ENCODE assay signal across 31 cellular contexts in the genomic region with DNA sequence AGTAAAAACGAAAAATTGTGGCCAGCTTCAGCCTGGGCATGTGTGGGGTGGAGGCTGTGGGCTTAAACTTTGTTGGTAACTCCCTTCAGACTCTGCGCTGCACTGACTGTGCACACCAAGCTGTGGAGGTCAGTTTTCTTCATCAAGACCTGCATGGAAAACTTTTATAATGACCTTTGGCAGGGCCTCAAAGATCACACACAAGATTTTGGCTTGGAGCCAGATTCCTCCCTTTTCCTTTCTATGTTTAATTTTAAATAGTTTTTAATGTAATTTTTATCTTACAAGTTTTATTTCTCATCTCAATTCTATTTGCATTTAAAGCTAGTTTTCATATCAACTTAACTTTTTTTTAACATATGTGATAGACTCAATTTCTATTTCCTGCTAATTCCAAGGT.
"Had no signal": no experiment of that assay in that cellular context is flagged by ENCODE, and none has a peak within 500 bp of the region (broad histone marks: within the 10 kb centered on the region; RNA-seq: fewer than 3 reads in every experiment).

No MANE protein-coding gene starts in this region.

- H3K4me1 ChIP-seq: gastrocnemius medialis, pancreas, prostate gland had no signal

- H3K36me3 ChIP-seq: gastrocnemius medialis, pancreas, prostate gland, thoracic aorta had no signal

- H3K27ac ChIP-seq: gastrocnemius medialis, pancreas, prostate gland, skin epidermis, thoracic aorta had no signal

- ATAC-seq: activated CD8-positive, alpha-beta memory T cell treated with anti-CD3 and anti-CD28 coated beads, Interleukin-2, amount 10 ng/mL, durations not matched to agents 7 days and 5 days; activated CD8-positive, alpha-beta T cell treated with anti-CD3 and anti-CD28 coated beads, Interleukin-2, amount 10 ng/mL, durations not matched to agents 7 days and 5 days; gastrocnemius medialis; left ventricle myocardium superior; naive thymus-derived CD8-positive, alpha-beta T cell; pancreas; sciatic nerve; stimulated activated effector memory CD8-positive, alpha-beta T cell treated with anti-CD3 and anti-CD28 coated beads, Interleukin-12 subunit alpha, Interleukin-12 subunit beta, amount 100 ng/mL, for 72 hours had no signal

- H3K27me3 ChIP-seq: gastrocnemius medialis, pancreas had no signal

- H3K27me3 Mint-ChIP-seq: activated B cell treated with CpG ODN at 0.5 μM for 24 hours; activated CD8-positive, alpha-beta memory T cell treated with anti-CD3 and anti-CD28 coated beads, Interleukin-2, amount 10 ng/mL, durations not matched to agents 7 days and 5 days; activated naive CD8-positive, alpha-beta T cell; central memory CD8-positive, alpha-beta T cell; dendritic cell treated with granulocyte-macrophage colony-stimulating factor and Interleukin-4, amounts not matched to agents 40 ng/mL and 50 ng/mL, for 4 days; naive thymus-derived CD8-positive, alpha-beta T cell; stimulated activated naive CD8-positive, alpha-beta T cell treated with anti-CD3 and anti-CD28 coated beads, Interleukin-15, Interleukin-2, amounts not matched to agents 100 ng/mL and 50 ng/mL, for 24 hours had no signal

- H3K4me1 Mint-ChIP-seq: activated B cell treated with CpG ODN at 0.5 μM for 24 hours; activated CD8-positive, alpha-beta memory T cell treated with anti-CD3 and anti-CD28 coated beads, Interleukin-2, amount 10 ng/mL, durations not matched to agents 7 days and 5 days; central memory CD8-positive, alpha-beta T cell; naive thymus-derived CD8-positive, alpha-beta T cell; neural crest cell; stimulated activated effector memory CD8-positive, alpha-beta T cell treated with anti-CD3 and anti-CD28 coated beads, Interleukin-12 subunit alpha, Interleukin-12 subunit beta, amount 100 ng/mL, for 72 hours had no signal

- H3K36me3 Mint-ChIP-seq: activated CD8-positive, alpha-beta memory T cell treated with anti-CD3 and anti-CD28 coated beads, Interleukin-2, amount 10 ng/mL, durations not matched to agents 7 days and 5 days; activated naive CD8-positive, alpha-beta T cell; naive thymus-derived CD8-positive, alpha-beta T cell; stimulated activated effector memory CD8-positive, alpha-beta T cell treated with anti-CD3 and anti-CD28 coated beads, Interleukin-12 subunit alpha, Interleukin-12 subunit beta, amount 100 ng/mL, for 72 hours had no signal

- H3K27ac Mint-ChIP-seq: activated B cell treated with CpG ODN at 0.5 μM for 24 hours; activated CD8-positive, alpha-beta memory T cell treated with anti-CD3 and anti-CD28 coated beads, Interleukin-2, amount 10 ng/mL, durations not matched to agents 7 days and 5 days; activated CD8-positive, alpha-beta T cell treated with anti-CD3 and anti-CD28 coated beads, Interleukin-2, amount 10 ng/mL, durations not matched to agents 7 days and 5 days; activated naive CD8-positive, alpha-beta T cell; dendritic cell treated with granulocyte-macrophage colony-stimulating factor and Interleukin-4, amounts not matched to agents 40 ng/mL and 50 ng/mL, for 4 days; naive thymus-derived CD8-positive, alpha-beta T cell; stimulated activated effector memory CD8-positive, alpha-beta T cell treated with anti-CD3 and anti-CD28 coated beads, Interleukin-12 subunit alpha, Interleukin-12 subunit beta, amount 100 ng/mL, for 72 hours; stimulated activated naive CD8-positive, alpha-beta T cell treated with anti-CD3 and anti-CD28 coated beads, Interleukin-15, Interleukin-2, amounts not matched to agents 100 ng/mL and 50 ng/mL, for 24 hours; T-helper 2 cell treated with Interferon-gamma antibody and Interleukin-4, amounts not matched to agents 5 μg/mL and 100 μg/mL, for 36 hours had no signal

- DNase-seq: activated B cell treated with CpG ODN at 0.5 μM for 24 hours; activated CD8-positive, alpha-beta memory T cell treated with anti-CD3 and anti-CD28 coated beads, Interleukin-2, amount 10 ng/mL, durations not matched to agents 7 days and 5 days; activated CD8-positive, alpha-beta T cell treated with anti-CD3 and anti-CD28 coated beads, Interleukin-2, amount 10 ng/mL, durations not matched to agents 7 days and 5 days; activated effector memory CD4-positive, alpha-beta T cell treated with Interleukin-2 at 50 U/mL for 16 hours; activated naive CD4-positive, alpha-beta T cell treated with Interleukin-2 at 50 U/mL for 16 hours; activated T-cell treated with anti-CD3 and anti-CD28 coated beads, Interleukin-2, amount 50 U/mL, for 48 hours; anterior cingulate cortex; effector CD8-positive, alpha-beta T cell; erythroblast; gastrocnemius medialis; glutamatergic neuron; left ventricle myocardium superior; midbrain; naive thymus-derived CD8-positive, alpha-beta T cell; nucleus accumbens; pancreas; retina; stimulated activated CD4-positive, alpha-beta T cell treated with anti-CD3 and anti-CD28 coated beads, Interleukin-12 subunit alpha, Interleukin-12 subunit beta, amount 100 ng/mL, for 4 hours; stimulated activated CD4-positive, alpha-beta T cell treated with anti-CD3 and anti-CD28 coated beads, Interleukin-4, amount 100 ng/mL, for 1 hour; trophoblast cell had no signal

- H3K4me3 ChIP-seq: gastrocnemius medialis, pancreas, prostate gland, skin epidermis, thoracic aorta had no signal

- H3K4me3 Mint-ChIP-seq: activated B cell treated with CpG ODN at 0.5 μM for 24 hours; activated CD8-positive, alpha-beta memory T cell treated with anti-CD3 and anti-CD28 coated beads, Interleukin-2, amount 10 ng/mL, durations not matched to agents 7 days and 5 days; activated CD8-positive, alpha-beta T cell treated with anti-CD3 and anti-CD28 coated beads, Interleukin-2, amount 10 ng/mL, durations not matched to agents 7 days and 5 days; activated naive CD8-positive, alpha-beta T cell; central memory CD8-positive, alpha-beta T cell; dendritic cell treated with granulocyte-macrophage colony-stimulating factor and Interleukin-4, amounts not matched to agents 40 ng/mL and 50 ng/mL, for 4 days; naive thymus-derived CD8-positive, alpha-beta T cell; neural crest cell; stimulated activated effector memory CD8-positive, alpha-beta T cell treated with anti-CD3 and anti-CD28 coated beads, Interleukin-12 subunit alpha, Interleukin-12 subunit beta, amount 100 ng/mL, for 72 hours; stimulated activated naive CD8-positive, alpha-beta T cell treated with anti-CD3 and anti-CD28 coated beads, Interleukin-15, Interleukin-2, amounts not matched to agents 100 ng/mL and 50 ng/mL, for 24 hours; T-helper 2 cell treated with Interferon-gamma antibody and Interleukin-4, amounts not matched to agents 5 μg/mL and 100 μg/mL, for 36 hours had no signal

- H3K9me3 Mint-ChIP-seq: activated B cell treated with CpG ODN at 0.5 μM for 24 hours; dendritic cell treated with granulocyte-macrophage colony-stimulating factor and Interleukin-4, amounts not matched to agents 40 ng/mL and 50 ng/mL, for 4 days; neural crest cell had no signal
